5 cellular contexts compared by ENCODE assay signal in the genomic region with DNA sequence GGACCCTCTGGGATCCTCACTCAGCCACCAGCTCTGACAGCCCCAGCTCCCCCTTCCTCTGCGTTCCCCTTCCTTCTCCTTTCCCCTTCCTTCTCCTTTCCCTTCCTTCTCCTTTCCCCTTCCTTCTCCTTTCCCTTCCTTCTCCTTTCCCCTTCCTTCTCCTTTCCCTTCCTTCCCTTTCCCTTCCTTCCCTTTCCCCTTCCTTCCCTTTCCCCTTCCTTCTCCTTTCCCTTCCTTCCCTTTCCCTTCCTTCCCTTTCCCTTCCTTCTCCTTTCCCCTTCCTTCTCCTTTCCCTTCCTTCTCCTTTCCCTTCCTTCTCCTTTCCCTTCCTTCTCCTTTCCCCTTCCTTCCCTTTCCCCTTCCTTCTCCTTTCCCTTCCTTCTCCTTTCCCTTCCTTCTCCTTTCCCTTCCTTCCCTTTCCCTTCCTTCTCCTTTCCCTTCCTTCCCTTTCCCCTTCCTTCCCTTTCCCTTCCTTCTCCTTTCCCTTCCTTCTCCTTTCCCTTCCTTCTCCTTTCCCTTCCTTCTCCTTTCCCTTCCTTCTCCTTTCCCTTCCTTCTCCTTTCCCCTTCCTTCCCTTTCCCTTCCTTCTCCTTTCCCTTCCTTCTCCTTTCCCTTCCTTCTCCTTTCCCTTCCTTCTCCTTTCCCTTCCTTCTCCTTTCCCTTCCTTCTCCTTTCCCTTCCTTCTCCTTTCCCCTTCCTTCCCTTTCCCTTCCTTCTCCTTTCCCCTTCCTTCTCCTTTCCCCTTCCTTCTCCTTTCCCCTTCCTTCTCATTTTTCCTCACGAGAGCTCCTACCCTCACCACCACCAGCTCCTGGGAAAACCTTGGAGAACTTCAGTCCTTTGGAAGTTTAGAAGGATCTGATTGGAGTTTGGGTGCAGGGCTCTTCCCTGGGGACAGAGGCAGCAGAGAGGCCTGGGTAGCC. TPM values are rescaled to one million over a fixed set of nuclear protein-coding genes. Genes with fewer than 3 reads are reported as not detected.
"Had no signal": no experiment of that assay in that cellular context is flagged by ENCODE, and none has a peak within 500 bp of the region (broad histone marks: within the 10 kb centered on the region; RNA-seq: fewer than 3 reads in every experiment).

No MANE protein-coding gene starts in this region.

RNA-seq across cellular contexts. Expression of a gene that starts 21.3 kb away (rescaled TPM):
- total RNA-seq: activated CD4-positive, alpha-beta memory T cell treated with anti-CD3 and anti-CD28 coated beads for 36 hours; activated CD4-positive, alpha-beta T cell treated with anti-CD3 and anti-CD28 coated beads, Interleukin-2, amount 10 ng/mL, durations not matched to agents 7 days and 5 days; activated T-cell treated with anti-CD3 and anti-CD28 coated beads, Interleukin-2, amount 50 U/mL, for 4 hours; cardiac septum; Right ventricle myocardium inferior had no signal

RNA-seq across cellular contexts. Expression of a gene that starts 59.2 kb away (rescaled TPM):
- total RNA-seq: cardiac septum, Right ventricle myocardium inferior had no signal
